ENCODE assay signal across 13 cellular contexts in genomic region chr14:23557946-23558345, GRCh38. TPM values are rescaled to one million over a fixed set of nuclear protein-coding genes. Genes with fewer than 3 reads are reported as not detected.
DNase-seq lines count a peak whose midpoint lies in the region; ATAC-seq, FAIRE-seq and TF ChIP-seq lines count a peak whose summit lies in the region.
"Had no signal": no experiment of that assay in that cellular context is flagged by ENCODE, and none has a peak within 500 bp of the region (broad histone marks: within the 10 kb centered on the region; RNA-seq: fewer than 3 reads in every experiment).

No MANE protein-coding gene starts in this region.

- H3K4me3 Mint-ChIP-seq in activated CD8-positive, alpha-beta T cell treated with anti-CD3 and anti-CD28 coated beads, Interleukin-2, amount 10 ng/mL, durations not matched to agents 7 days and 5 days, result peak overlapping the region; percentile 56
- peak overlapping the region; percentile 38 to 98 (median 74) for H3K4me3 Mint-ChIP-seq in naive thymus-derived CD4-positive, alpha-beta T cell

- H3K4me1 ChIP-seq in BLaER1 treated with 17β-estradiol and CSF1 and Interleukin-3, amounts not matched to agents 10 nM and 100 nM, result peaks cover 19 to 38% (median 28%) of the 10 kb centered on the region in 10 experiments
- H3K4me1 ChIP-seq in naive thymus-derived CD4-positive, alpha-beta T cell (ENCODE audit: control insufficient read depth in 2 of 2, insufficient read depth in 2 of 2, low read length in 2 of 2), result peaks cover 6 to 14% of the 10 kb centered on the region in 2 donors
- H3K4me1 ChIP-seq in effector memory CD4-positive, alpha-beta T cell (ENCODE audit: control insufficient read depth, insufficient read depth, low read length, poor library complexity, severe bottlenecking), result peaks cover 10% of the 10 kb centered on the region

- H3K36me3 Mint-ChIP-seq in activated CD8-positive, alpha-beta T cell treated with anti-CD3 and anti-CD28 coated beads, Interleukin-2, amount 10 ng/mL, durations not matched to agents 7 days and 5 days (ENCODE audit: low read depth), result peaks cover 42% of the 10 kb centered on the region
- H3K36me3 Mint-ChIP-seq in naive thymus-derived CD4-positive, alpha-beta T cell, result peaks cover 1 to 19% (median 9%) of the 10 kb centered on the region in 5 donors

- POLR2A ChIA-PET in activated CD8-positive, alpha-beta T cell treated with anti-CD3 and anti-CD28 coated beads, Interleukin-2, amount 10 ng/mL, durations not matched to agents 7 days and 5 days (lab: Charles Lee), result interaction anchor here (2.4 to 2.9 kb wide), 2 partner anchors 9 to 79 kb away, joined by 9 to 13 read pairs; partner anchors contain the start of gene AP1G2
- POLR2A ChIA-PET in naive thymus-derived CD4-positive, alpha-beta T cell (lab: Charles Lee), result interaction anchor here (1.1 to 2.6 kb wide), 2 partner anchors 9 to 78 kb away, joined by 3 to 15 read pairs; partner anchors contain the start of gene AP1G2

- peak overlapping the region in 10 of 11 experiments; percentile 89 to 97 (median 94); a peak in 15 of 22 replicates for H3K9ac ChIP-seq in BLaER1 treated with 17β-estradiol and CSF1 and Interleukin-3, amounts not matched to agents 10 nM and 100 nM

- no peaks in the 10 kb centered on the region for H3K27me3 Mint-ChIP-seq in activated CD8-positive, alpha-beta T cell treated with anti-CD3 and anti-CD28 coated beads, Interleukin-2, amount 10 ng/mL, durations not matched to agents 7 days and 5 days (ENCODE audit: low read depth)
- H3K27me3 Mint-ChIP-seq in naive thymus-derived CD4-positive, alpha-beta T cell, result no peaks in the 10 kb centered on the region

- peaks cover 41 to 53% (median 49%) of the 10 kb centered on the region in 11 experiments for H3K36me3 ChIP-seq in BLaER1 treated with 17β-estradiol and CSF1 and Interleukin-3, amounts not matched to agents 10 nM and 100 nM
- H3K36me3 ChIP-seq in naive thymus-derived CD4-positive, alpha-beta T cell (ENCODE audit: control insufficient read depth in 2 of 3, insufficient read depth in 3 of 3, low read length in 3 of 3), result peaks cover 0 to 47% (median 23%) of the 10 kb centered on the region in 3 experiments
- peaks cover 39% of the 10 kb centered on the region for H3K36me3 ChIP-seq in effector memory CD4-positive, alpha-beta T cell (ENCODE audit: control insufficient read depth, insufficient read depth, low read length)

- H3K4me1 Mint-ChIP-seq in activated CD8-positive, alpha-beta T cell treated with anti-CD3 and anti-CD28 coated beads, Interleukin-2, amount 10 ng/mL, durations not matched to agents 7 days and 5 days (ENCODE audit: low read depth), result peaks cover 36% of the 10 kb centered on the region
- peaks cover 18 to 40% (median 36%) of the 10 kb centered on the region in 7 donors for H3K4me1 Mint-ChIP-seq in naive thymus-derived CD4-positive, alpha-beta T cell

- H3K9me3 ChIP-seq in BLaER1 treated with 17β-estradiol and CSF1 and Interleukin-3, amounts not matched to agents 10 nM and 100 nM (replicated peaks in 1 of 11), result no peaks in the 10 kb centered on the region
- no peaks in the 10 kb centered on the region for H3K9me3 ChIP-seq in naive thymus-derived CD4-positive, alpha-beta T cell (ENCODE audit: control insufficient read depth in 2 of 3, low read length in 3 of 3)
- no peaks in the 10 kb centered on the region for H3K9me3 ChIP-seq in effector memory CD4-positive, alpha-beta T cell (ENCODE audit: control insufficient read depth, low read length)

- no peak for FAIRE-seq in GM12891 (lab: Jason Lieb, UNC)
- FAIRE-seq: D721Med had no signal

- H4K20me1 ChIP-seq in BLaER1 treated with 17β-estradiol and CSF1 and Interleukin-3, amounts not matched to agents 10 nM and 100 nM, result peaks cover 0 to 51% (median 12%) of the 10 kb centered on the region in 11 experiments; a peak in 15 of 22 replicates

- DNase-seq in GM12891 (ENCODE audit: insufficient read length, low spot score) (no peak), SK-N-DZ (ENCODE audit: low spot score) (no peak)
- no peak for DNase-seq in activated CD8-positive, alpha-beta T cell treated with anti-CD3 and anti-CD28 coated beads, Interleukin-2, amount 10 ng/mL, durations not matched to agents 7 days and 5 days
- DNase-seq in naive thymus-derived CD4-positive, alpha-beta T cell, result no peak
- DNase-seq in activated CD4-positive, CD25-positive, alpha-beta regulatory T cell (lab: John Stamatoyannopoulos, UW), result no peak
- no peak for DNase-seq in effector memory CD4-positive, alpha-beta T cell
- DNase-seq: activated effector memory CD4-positive, alpha-beta T cell treated with anti-CD3 and anti-CD28 coated beads, Interleukin-2, amount 50 U/mL, for 16 hours; dermis blood vessel endothelial cell; NCI-H2171 treated with DMSO at 0.1 percent for 48 hours had no signal

- peak overlapping the region; percentile 85 to 99 (median 97); a peak in 21 of 22 replicates for H3K4me2 ChIP-seq in BLaER1 treated with 17β-estradiol and CSF1 and Interleukin-3, amounts not matched to agents 10 nM and 100 nM

- peak overlapping the region; percentile 75 for H3K27ac Mint-ChIP-seq in activated CD8-positive, alpha-beta T cell treated with anti-CD3 and anti-CD28 coated beads, Interleukin-2, amount 10 ng/mL, durations not matched to agents 7 days and 5 days
- H3K27ac Mint-ChIP-seq in naive thymus-derived CD4-positive, alpha-beta T cell, result peak overlapping the region in 8 of 9 donors; percentile 71 to 95 (median 82)

- intact Hi-C loops in naive thymus-derived CD4-positive, alpha-beta T cell (cut with micrococcal nuclease), result loop anchor here (5.0 to 10.0 kb wide), 4 partner anchors 256 to 877 kb away; partner anchors contain the start of genes ACIN1 (in 1 of the 2), C14orf119 (in 1 of the 2), DCAF11 (in 1 of the 2) and NRL (in 1 of the 2)

- no peaks in the 10 kb centered on the region for H3K9me3 Mint-ChIP-seq in activated CD8-positive, alpha-beta T cell treated with anti-CD3 and anti-CD28 coated beads, Interleukin-2, amount 10 ng/mL, durations not matched to agents 7 days and 5 days (ENCODE audit: insufficient read depth)
- H3K9me3 Mint-ChIP-seq in naive thymus-derived CD4-positive, alpha-beta T cell, result no peaks in the 10 kb centered on the region

- H3K27me3 ChIP-seq in BLaER1 treated with 17β-estradiol and CSF1 and Interleukin-3, amounts not matched to agents 10 nM and 100 nM, result no peaks in the 10 kb centered on the region
- H3K27me3 ChIP-seq in naive thymus-derived CD4-positive, alpha-beta T cell (ENCODE audit: control insufficient read depth in 2 of 2, insufficient read depth in 2 of 2, low read length in 2 of 2), result no peaks in the 10 kb centered on the region
- no peaks in the 10 kb centered on the region for H3K27me3 ChIP-seq in effector memory CD4-positive, alpha-beta T cell (replicated peaks; ENCODE audit: control insufficient read depth, insufficient read depth, low read length, poor library complexity, severe bottlenecking)

- no peak for TF ChIP-seq POLR2A in GM12891 (IDR thresholded peaks at IDR 0.05; ENCODE audit: low read depth, low read length)

- no peak for ATAC-seq in activated CD8-positive, alpha-beta T cell treated with anti-CD3 and anti-CD28 coated beads, Interleukin-2, amount 10 ng/mL, durations not matched to agents 7 days and 5 days
- ATAC-seq in naive thymus-derived CD4-positive, alpha-beta T cell, result no peak
- no peak for ATAC-seq in GM19035 (IDR thresholded peaks at IDR 0.05; ENCODE audit: unreplicated experiment)
- ATAC-seq: Panc1 had no signal

- CTCF ChIA-PET in activated CD8-positive, alpha-beta T cell treated with anti-CD3 and anti-CD28 coated beads, Interleukin-2, amount 10 ng/mL, durations not matched to agents 7 days and 5 days (lab: Charles Lee), result interaction anchor here (0.6 to 10.5 kb wide), 10 partner anchors 8 to 257 kb away, joined by 3 to 266 read pairs (median 11); partner anchors contain the start of genes AP1G2 and PABPN1
- CTCF ChIA-PET in naive thymus-derived CD4-positive, alpha-beta T cell (lab: Charles Lee), result interaction anchor here (1.4 to 4.8 kb wide), 4 partner anchors 9 to 80 kb away, joined by 4 to 64 read pairs (median 15); no protein-coding TSS in a partner anchor

- H3K27ac ChIP-seq in BLaER1 treated with 17β-estradiol and CSF1 and Interleukin-3, amounts not matched to agents 10 nM and 100 nM, result peak overlapping the region in 1 of 11 experiments; percentile 90; a peak in 2 of 22 replicates
- H3K27ac ChIP-seq in naive thymus-derived CD4-positive, alpha-beta T cell (ENCODE audit: low read depth, low read length), result peak overlapping the region; percentile 20
- no peak overlapping the region for H3K27ac ChIP-seq in effector memory CD4-positive, alpha-beta T cell (ENCODE audit: insufficient read depth, low read length, poor library complexity, severe bottlenecking)

- peak overlapping the region in 1 of 10 experiments; percentile 87; a peak in 1 of 20 replicates for H3K4me3 ChIP-seq in BLaER1 treated with 17β-estradiol and CSF1 and Interleukin-3, amounts not matched to agents 10 nM and 100 nM
- no peak overlapping the region for H3K4me3 ChIP-seq in naive thymus-derived CD4-positive, alpha-beta T cell (ENCODE audit: low read length)
- H3K4me3 ChIP-seq in effector memory CD4-positive, alpha-beta T cell (ENCODE audit: insufficient read depth, low read depth, low read length, poor library complexity, severe bottlenecking), result no peak overlapping the region

RNA-seq across cellular contexts. Expression of gene THTPA, which starts 1.9 kb away (rescaled TPM):
- polyA plus RNA-seq in GM12891 (2012; ENCODE audit: low read depth, missing spikeins), result 8.0 TPM
- 1 to 10 TPM; 7.3 to 9.8 TPM for total RNA-seq in activated CD8-positive, alpha-beta T cell treated with anti-CD3 and anti-CD28 coated beads, Interleukin-2, amount 10 ng/mL, durations not matched to agents 7 days and 5 days
- total RNA-seq in naive thymus-derived CD4-positive, alpha-beta T cell, result 10 to 100 TPM; 16.4 to 26.7 (median 19.2) TPM
- polyA plus RNA-seq in naive thymus-derived CD4-positive, alpha-beta T cell, result 10 to 100 TPM; 17.9 to 18.1 TPM
- 28.8 and 33.0 TPM in 2 replicates for polyA plus RNA-seq in SK-N-DZ (2014; cell fraction: cytosol; rRNA removed)
- 19.2 and 20.1 TPM in 2 replicates for polyA plus RNA-seq in SK-N-DZ (2014; cell fraction: nucleus; rRNA removed)

RNA-seq across cellular contexts. Expression of gene ZFHX2, which starts 6.4 kb away (rescaled TPM):
- 0.65 TPM for polyA plus RNA-seq in GM12891 (2012; ENCODE audit: low read depth, missing spikeins)
- 1 to 10 TPM in 1 of 2 experiments, under 1 TPM in 1; 0.90 to 1.5 TPM for total RNA-seq in activated CD8-positive, alpha-beta T cell treated with anti-CD3 and anti-CD28 coated beads, Interleukin-2, amount 10 ng/mL, durations not matched to agents 7 days and 5 days
- 1 to 10 TPM in 1 of 5 experiments, under 1 TPM in 4; 0.45 to 2.6 (median 0.49) TPM for total RNA-seq in naive thymus-derived CD4-positive, alpha-beta T cell
- not detected for polyA plus RNA-seq in naive thymus-derived CD4-positive, alpha-beta T cell
- 0.60 and 0.78 TPM in 2 replicates for polyA plus RNA-seq in SK-N-DZ (2014; cell fraction: cytosol; rRNA removed)
- polyA plus RNA-seq in SK-N-DZ (2014; cell fraction: nucleus; rRNA removed), result 0.12 and 2.2 TPM in 2 replicates

RNA-seq across cellular contexts. Expression of gene AP1G2, which starts 9.6 kb away (rescaled TPM):
- polyA plus RNA-seq in GM12891 (2012; ENCODE audit: low read depth, missing spikeins), result 78.3 TPM
- total RNA-seq in activated CD8-positive, alpha-beta T cell treated with anti-CD3 and anti-CD28 coated beads, Interleukin-2, amount 10 ng/mL, durations not matched to agents 7 days and 5 days, result 100 to 1,000 TPM; 267 to 276 TPM
- 100 to 1,000 TPM; 266 to 548 (median 293) TPM for total RNA-seq in naive thymus-derived CD4-positive, alpha-beta T cell
- 100 to 1,000 TPM in 1 of 2 donors, 10 to 100 TPM in 1; 66.4 to 113 TPM for polyA plus RNA-seq in naive thymus-derived CD4-positive, alpha-beta T cell
- polyA plus RNA-seq in SK-N-DZ (2014; cell fraction: cytosol; rRNA removed), result 16.5 and 29.8 TPM in 2 replicates
- polyA plus RNA-seq in SK-N-DZ (2014; cell fraction: nucleus; rRNA removed), result 352 and 499 TPM in 2 replicates

RNA-seq across cellular contexts. Expression of gene JPH4, which starts 20.6 kb away (rescaled TPM):
- polyA plus RNA-seq in GM12891 (2012; ENCODE audit: low read depth, missing spikeins), result 11.0 TPM
- not detected for total RNA-seq in activated CD8-positive, alpha-beta T cell treated with anti-CD3 and anti-CD28 coated beads, Interleukin-2, amount 10 ng/mL, durations not matched to agents 7 days and 5 days
- total RNA-seq in naive thymus-derived CD4-positive, alpha-beta T cell, result 1 to 10 TPM in 1 of 5 experiments, under 1 TPM in 1, not detected in 3; 0.16 to 1.2 TPM
- under 1 TPM in 1 of 2 donors, not detected in 1; 0.13 TPM for polyA plus RNA-seq in naive thymus-derived CD4-positive, alpha-beta T cell
- 22.3 and 34.8 TPM in 2 replicates for polyA plus RNA-seq in SK-N-DZ (2014; cell fraction: cytosol; rRNA removed)
- 32.7 and 37.2 TPM in 2 replicates for polyA plus RNA-seq in SK-N-DZ (2014; cell fraction: nucleus; rRNA removed)
- total RNA-seq: dermis blood vessel endothelial cell had no signal
